In genomic region chr16:87240211-87241134, GRCh38 we compare ENCODE assay signal across 13 cellular contexts.
DNase-seq lines count a peak whose midpoint lies in the region; ATAC-seq, FAIRE-seq and TF ChIP-seq lines count a peak whose summit lies in the region.
"Had no signal": no experiment of that assay in that cellular context is flagged by ENCODE, and none has a peak within 500 bp of the region (broad histone marks: within the 10 kb centered on the region; RNA-seq: fewer than 3 reads in every experiment).

No MANE protein-coding gene starts in this region.

- H2BK15ac ChIP-seq in IMR-90 (ENCODE audit: low read depth, low read length) = no peak overlapping the region

- no peak overlapping the region for H4K5ac ChIP-seq in IMR-90 (ENCODE audit: low read depth, low read length)

- TF ChIP-seq CTCF in Calu3 (IDR thresholded peaks at IDR 0.05; ENCODE audit: unreplicated experiment) (no peak), IMR-90 (conservative IDR thresholded peaks at IDR 0.05; ENCODE audit: low read depth, low read length) (no peak), colonic mucosa (IDR thresholded peaks at IDR 0.05) (no peak), nephron progenitor cell (IDR thresholded peaks at IDR 0.05) (no peak)

- no peak overlapping the region for H2AFZ ChIP-seq in IMR-90 (replicated peaks; ENCODE audit: low read length, poor library complexity)

- no peaks in the 10 kb centered on the region for H3K36me3 Mint-ChIP-seq in Calu3 (ENCODE audit: insufficient read depth, unreplicated experiment)
- no peaks in the 10 kb centered on the region for H3K36me3 Mint-ChIP-seq in nephron progenitor cell (ENCODE audit: low read depth)
- H3K36me3 Mint-ChIP-seq in activated T-helper 17 cell treated with anti-CD3 and anti-CD28 coated beads, Interleukin-2, amount 50 U/mL, for 72 hours (ENCODE audit: low read depth) = no peaks in the 10 kb centered on the region
- H3K36me3 Mint-ChIP-seq: activated naive CD4-positive, alpha-beta T cell treated with anti-CD3 and anti-CD28 coated beads, Interleukin-2, amount 50 U/mL, for 24 hours had no signal

- no peak overlapping the region for H2AK5ac ChIP-seq in IMR-90 (ENCODE audit: low read depth, low read length)

- H3K36me3 ChIP-seq in IMR-90 (ENCODE audit: control insufficient read depth, insufficient read depth, low read length) (no peaks in the 10 kb centered on the region), colonic mucosa (no peaks in the 10 kb centered on the region)
- H3K36me3 ChIP-seq: BLaER1 treated with 17β-estradiol and CSF1 and Interleukin-3, amounts not matched to agents 10 nM and 100 nM; WERI-Rb-1 had no signal

- H3K4me1 ChIP-seq in IMR-90 (ENCODE audit: control insufficient read depth, insufficient read depth, low read length) = no peaks in the 10 kb centered on the region
- no peaks in the 10 kb centered on the region for H3K4me1 ChIP-seq in colonic mucosa

- no peak overlapping the region for H3K23ac ChIP-seq in IMR-90 (ENCODE audit: low read depth, low read length)

- peaks cover 3% of the 10 kb centered on the region; the same call in 1 of the 2 replicates for H3K9me3 ChIP-seq in IMR-90 (ENCODE audit: control insufficient read depth, insufficient read depth, low read length)
- H3K9me3 ChIP-seq in colonic mucosa = no peaks in the 10 kb centered on the region
- H3K9me3 ChIP-seq: BLaER1 treated with 17β-estradiol and CSF1 and Interleukin-3, amounts not matched to agents 10 nM and 100 nM had no signal

- H4K8ac ChIP-seq in IMR-90 (ENCODE audit: low read depth in 2 of 2, low read length in 2 of 2) = no peak overlapping the region

- POLR2A ChIA-PET in IMR-90 (lab: Charles Lee; ENCODE audit: unreplicated experiment) = interaction anchor here (0.7 kb wide), 1 partner anchor 13 kb away, joined by 4 read pairs; no protein-coding TSS in a partner anchor

- H3K79me1 ChIP-seq in IMR-90 (ENCODE audit: low read depth in 1 of 2, low read length in 2 of 2) = no peaks in the 10 kb centered on the region

- H2AK9ac ChIP-seq in IMR-90 (replicated peaks; ENCODE audit: low read depth, low read length, poor library complexity) = no peak overlapping the region

- H3K4ac ChIP-seq in IMR-90 (ENCODE audit: low read depth, low read length) = no peak overlapping the region

- no peak overlapping the region for H3K14ac ChIP-seq in IMR-90 (replicated peaks; ENCODE audit: low read depth, low read length)

- DNase-seq in Calu3 (no peak), IMR-90 (peak; percentile 21), colonic mucosa (peak; percentile 29), nephron progenitor cell (no peak), Right ventricle myocardium superior (no peak), frontal cortex (ENCODE audit: low spot score in 2 of 2) (no peak)
- DNase-seq: kidney glomerular epithelial cell; stimulated activated CD4-positive, alpha-beta T cell treated with anti-CD3 and anti-CD28 coated beads, Interleukin-15, amount 100 ng/mL, for 24 hours; WERI-Rb-1 had no signal

- H4K20me1 ChIP-seq in IMR-90 (ENCODE audit: insufficient read depth, low read length) = no peaks in the 10 kb centered on the region

- H2BK120ac ChIP-seq in IMR-90 (ENCODE audit: low read depth, low read length) = no peak overlapping the region

- no peak overlapping the region for H3K9ac ChIP-seq in IMR-90 (ENCODE audit: low read depth, low read length)
- H3K9ac ChIP-seq in colonic mucosa (ENCODE audit: low read depth in 2 of 2, low read length in 2 of 2) = no peak overlapping the region
- H3K9ac ChIP-seq: BLaER1 treated with 17β-estradiol and CSF1 and Interleukin-3, amounts not matched to agents 10 nM and 100 nM had no signal

- peak overlapping the region; percentile 48 for H3K4me3 Mint-ChIP-seq in Calu3 (ENCODE audit: low read depth, unreplicated experiment)
- H3K4me3 Mint-ChIP-seq in nephron progenitor cell = no peak overlapping the region
- no peak overlapping the region for H3K4me3 Mint-ChIP-seq in activated T-helper 17 cell treated with anti-CD3 and anti-CD28 coated beads, Interleukin-2, amount 50 U/mL, for 72 hours
- H3K4me3 Mint-ChIP-seq: activated naive CD4-positive, alpha-beta T cell treated with anti-CD3 and anti-CD28 coated beads, Interleukin-2, amount 50 U/mL, for 24 hours had no signal

- H3K27ac Mint-ChIP-seq in Calu3 (ENCODE audit: unreplicated experiment) (no peak overlapping the region), nephron progenitor cell (peak overlapping the region; percentile 1)
- H3K27ac Mint-ChIP-seq in activated T-helper 17 cell treated with anti-CD3 and anti-CD28 coated beads, Interleukin-2, amount 50 U/mL, for 72 hours = no peak overlapping the region
- H3K27ac Mint-ChIP-seq: activated naive CD4-positive, alpha-beta T cell treated with anti-CD3 and anti-CD28 coated beads, Interleukin-2, amount 50 U/mL, for 24 hours had no signal

- H3K9me1 ChIP-seq in IMR-90 (ENCODE audit: insufficient read depth, low read length) = no peaks in the 10 kb centered on the region

- BruUV-seq in Calu3 (replicated peaks; lab: Mats Ljungman, UMichigan) (no TSS peak), IMR-90 (replicated peaks; lab: Mats Ljungman, UMichigan) (no TSS peak)

- no peak for TF ChIP-seq RAD21 in IMR-90 (IDR thresholded peaks at IDR 0.05; ENCODE audit: low read length)

- no peak overlapping the region; the same call in 1 of the 2 replicates for H3K4me2 ChIP-seq in IMR-90 (ENCODE audit: low read depth, low read length)
- H3K4me2 ChIP-seq: BLaER1 treated with 17β-estradiol and CSF1 and Interleukin-3, amounts not matched to agents 10 nM and 100 nM had no signal

- no peak overlapping the region for H2BK5ac ChIP-seq in IMR-90 (ENCODE audit: low read depth, low read length, poor library complexity, severe bottlenecking)

- ATAC-seq in IMR-90 (ENCODE audit: low read depth) = peak; percentile 40; the same call in 1 of the 2 replicates
- ATAC-seq in GM21367 (IDR thresholded peaks at IDR 0.05; ENCODE audit: unreplicated experiment) = no peak
- no peak for ATAC-seq in Right ventricle myocardium superior (ENCODE audit: poor library complexity)
- no peak for ATAC-seq in activated T-helper 17 cell treated with anti-CD3 and anti-CD28 coated beads, Interleukin-2, amount 50 U/mL, for 72 hours (replicated peaks)

- H4K91ac ChIP-seq in IMR-90 (ENCODE audit: insufficient read depth, low read depth, low read length) = no peak overlapping the region

- H3K4me1 Mint-ChIP-seq in Calu3 (ENCODE audit: low read depth, unreplicated experiment) = peaks cover 14% of the 10 kb centered on the region
- H3K4me1 Mint-ChIP-seq in nephron progenitor cell = peaks cover 72% of the 10 kb centered on the region
- H3K4me1 Mint-ChIP-seq in activated T-helper 17 cell treated with anti-CD3 and anti-CD28 coated beads, Interleukin-2, amount 50 U/mL, for 72 hours = no peaks in the 10 kb centered on the region

- in situ Hi-C loops in IMR-90 (cut with MboI; ENCODE audit: low sequenced_read_pairs) = no loop called here

- H3K9me3 Mint-ChIP-seq in Calu3 (ENCODE audit: low read depth, unreplicated experiment) (no peaks in the 10 kb centered on the region), nephron progenitor cell (no peaks in the 10 kb centered on the region)
- no peaks in the 10 kb centered on the region for H3K9me3 Mint-ChIP-seq in activated T-helper 17 cell treated with anti-CD3 and anti-CD28 coated beads, Interleukin-2, amount 50 U/mL, for 72 hours
- H3K9me3 Mint-ChIP-seq: activated naive CD4-positive, alpha-beta T cell treated with anti-CD3 and anti-CD28 coated beads, Interleukin-2, amount 50 U/mL, for 24 hours had no signal

- dilution Hi-C loops in IMR-90 (cut with HindIII; ENCODE audit: low sequenced_read_pairs, unreplicated experiment) = no loop called here

- intact Hi-C loops in Calu3 (cut with micrococcal nuclease; ENCODE audit: unreplicated experiment) (no loop called here), IMR-90 (cut with micrococcal nuclease) (no loop called here), colonic mucosa (cut with DNase I) (no loop called here), Right ventricle myocardium superior (cut with DNase I) (no loop called here)

- H2BK20ac ChIP-seq in IMR-90 (ENCODE audit: low read depth, low read length) = no peak overlapping the region

- H3K27me3 Mint-ChIP-seq in Calu3 (ENCODE audit: unreplicated experiment) (peaks cover 56% of the 10 kb centered on the region), nephron progenitor cell (ENCODE audit: low read depth, poor library complexity) (peaks cover 3% of the 10 kb centered on the region)
- peaks cover 19% of the 10 kb centered on the region for H3K27me3 Mint-ChIP-seq in activated T-helper 17 cell treated with anti-CD3 and anti-CD28 coated beads, Interleukin-2, amount 50 U/mL, for 72 hours

- FAIRE-seq in frontal cortex (lab: Jason Lieb, UNC) = no peak

- peaks cover 50% of the 10 kb centered on the region for H3K27me3 ChIP-seq in IMR-90 (ENCODE audit: control insufficient read depth, insufficient read depth, low read length)
- no peaks in the 10 kb centered on the region for H3K27me3 ChIP-seq in colonic mucosa

- no peak overlapping the region for H3K56ac ChIP-seq in IMR-90 (ENCODE audit: extremely low read depth, insufficient read depth, low read length)

- H3K18ac ChIP-seq in IMR-90 (ENCODE audit: low read depth, low read length) = no peak overlapping the region

- CTCF ChIA-PET in Calu3 (lab: Charles Lee) = no interaction called here
- CTCF ChIA-PET in IMR-90 (lab: Yijun Ruan, JAX) = interaction anchor here (0.7 to 1.0 kb wide), 3 partner anchors 11 to 16 kb away, joined by 3 to 6 read pairs (median 3); no protein-coding TSS in a partner anchor

- TF ChIP-seq POLR2A in IMR-90 (IDR thresholded peaks at IDR 0.05; ENCODE audit: low read depth, low read length) = no peak

- H3K4me3 ChIP-seq in IMR-90 (ENCODE audit: insufficient read depth, low read depth, low read length) (no peak overlapping the region), colonic mucosa (no peak overlapping the region)
- H3K4me3 ChIP-seq: BLaER1 treated with 17β-estradiol and CSF1 and Interleukin-3, amounts not matched to agents 10 nM and 100 nM had no signal

- H3K27ac ChIP-seq in IMR-90 (ENCODE audit: insufficient read depth, low read length) (no peak overlapping the region), colonic mucosa (no peak overlapping the region)
- H3K27ac ChIP-seq: BLaER1 treated with 17β-estradiol and CSF1 and Interleukin-3, amounts not matched to agents 10 nM and 100 nM; WERI-Rb-1 had no signal

- WGBS in IMR-90 (ENCODE audit: extremely low coverage in 2 of 2, insufficient read length in 1 of 2), 2 experiments = 38% methylated on average over 8 of the region's 14 CpGs; no CpG with 5 or more reads in 1 of the 2 experiments

TF ChIP-seq in IMR-90, 13 proteins besides CTCF, POLR2A, EP300 and RAD21:
- TF ChIP-seq CEBPB (IDR thresholded peaks at IDR 0.05; ENCODE audit: low read depth, low read length) = peak; percentile 34; the same call in 1 of the 2 replicates
- TF ChIP-seq CHD1 (IDR thresholded peaks at IDR 0.05; ENCODE audit: low read depth, low read length) = no peak
- no peak for TF ChIP-seq MXI1 (IDR thresholded peaks at IDR 0.05; ENCODE audit: borderline replicate concordance, low read depth, low read length)
- no peak for TF ChIP-seq MAZ (IDR thresholded peaks at IDR 0.05; ENCODE audit: borderline replicate concordance, low read depth, low read length)

Comparison
In these comparisons a context has a peak if more than half of its experiments do, and no peak if none do; other contexts are left out.
1. DNase-seq: peak in IMR-90 (single experiment) and colonic mucosa (single experiment); none in Calu3 (single experiment), nephron progenitor cell (single experiment), Right ventricle myocardium superior (single experiment) and frontal cortex (0 of 2).